In genomic region chr4:119211856-119212250, GRCh38 we compare ENCODE assay signal across 1 cellular context.
TF ChIP-seq lines count a peak whose summit lies in the region.

No MANE protein-coding gene starts in this region.

TF ChIP-seq in IMR-90, 13 proteins besides CTCF, POLR2A, EP300 and RAD21:
- TF ChIP-seq ELK1 (IDR thresholded peaks at IDR 0.05; ENCODE audit: borderline replicate concordance, low read depth, low read length): no peak
- TF ChIP-seq NFE2L2 (IDR thresholded peaks at IDR 0.05; ENCODE audit: low read depth, low read length): no peak
- TF ChIP-seq RCOR1 (IDR thresholded peaks at IDR 0.05; ENCODE audit: insufficient replicate concordance, low read length): no peak
- no peak for TF ChIP-seq USF2 (IDR thresholded peaks at IDR 0.05; ENCODE audit: low read depth, low read length)
- TF ChIP-seq FOS (IDR thresholded peaks at IDR 0.05; ENCODE audit: low read depth, low read length): no peak
- no peak for TF ChIP-seq SMC3 (IDR thresholded peaks at IDR 0.05; ENCODE audit: low read depth, low read length)
- TF ChIP-seq MAFK (IDR thresholded peaks at IDR 0.05; ENCODE audit: low read depth, low read length): no peak
- no peak for TF ChIP-seq BHLHE40 (IDR thresholded peaks at IDR 0.05; ENCODE audit: low read depth, low read length)
- TF ChIP-seq CEBPB (IDR thresholded peaks at IDR 0.05; ENCODE audit: low read depth, low read length): no peak
- TF ChIP-seq MAZ (IDR thresholded peaks at IDR 0.05; ENCODE audit: borderline replicate concordance, low read depth, low read length): no peak
- TF ChIP-seq RFX5 (IDR thresholded peaks at IDR 0.05; ENCODE audit: low read depth, low read length): no peak
- no peak for TF ChIP-seq CHD1 (IDR thresholded peaks at IDR 0.05; ENCODE audit: low read depth, low read length)
- TF ChIP-seq MXI1 (IDR thresholded peaks at IDR 0.05; ENCODE audit: borderline replicate concordance, low read depth, low read length): no peak
TF ChIP-seq in IMR-90: peak in this region for 0.
